Comparison of ENCODE assay signal across 22 cellular contexts in genomic region chr3:190065204-190065603, GRCh38. TPM values are rescaled to one million over a fixed set of nuclear protein-coding genes. Genes with fewer than 3 reads are reported as not detected.
DNase-seq lines count a peak whose midpoint lies in the region; ATAC-seq and TF ChIP-seq lines count a peak whose summit lies in the region.
"Had no signal": no experiment of that assay in that cellular context is flagged by ENCODE, and none has a peak within 500 bp of the region (broad histone marks: within the 10 kb centered on the region; RNA-seq: fewer than 3 reads in every experiment).

No MANE protein-coding gene starts in this region.

- no peak overlapping the region for H2AFZ ChIP-seq in hepatocyte

- ATAC-seq in Panc1 (no peak), SK-N-SH treated with all-trans-retinoic acid at 6 μM for 48 hours (no peak), HG02571 (IDR thresholded peaks at IDR 0.05; ENCODE audit: unreplicated experiment) (no peak), HG03159 (IDR thresholded peaks at IDR 0.05; ENCODE audit: unreplicated experiment) (no peak)

- peaks cover 11% of the 10 kb centered on the region for H3K9me3 Mint-ChIP-seq in nephron progenitor cell

- no TSS peak for BruUV-seq in Panc1 (replicated peaks; lab: Mats Ljungman, UMichigan)

- H3K9me3 ChIP-seq in Panc1 (ENCODE audit: control insufficient read depth, insufficient read depth, low read depth, low read length) (no peaks in the 10 kb centered on the region), hepatocyte (ENCODE audit: low read depth) (no peaks in the 10 kb centered on the region)
- H3K9me3 ChIP-seq: BLaER1 had no signal

- H3K36me3 ChIP-seq in Panc1 (ENCODE audit: control insufficient read depth, insufficient read depth, low read length), result no peaks in the 10 kb centered on the region
- no peaks in the 10 kb centered on the region for H3K36me3 ChIP-seq in hepatocyte (replicated peaks; ENCODE audit: insufficient read depth, low read depth)
- H3K36me3 ChIP-seq: BLaER1 had no signal

- peak overlapping the region; percentile 95 for H3K27ac Mint-ChIP-seq in nephron progenitor cell
- H3K27ac Mint-ChIP-seq: CD4-positive, alpha-beta memory T cell; IgD-negative memory B cell had no signal

- H3K4me3 Mint-ChIP-seq in nephron progenitor cell, result no peak overlapping the region
- H3K4me3 Mint-ChIP-seq: CD4-positive, alpha-beta memory T cell; IgD-negative memory B cell had no signal

- no peak overlapping the region for H3K4me3 ChIP-seq in Panc1 (ENCODE audit: low read depth in 2 of 2, low read length in 2 of 2)
- no peak overlapping the region for H3K4me3 ChIP-seq in hepatocyte
- H3K4me3 ChIP-seq: BLaER1 had no signal

- TF ChIP-seq CTCF in Panc1 (IDR thresholded peaks at IDR 0.05) (no peak), hepatocyte (IDR thresholded peaks at IDR 0.05; ENCODE audit: poor library complexity) (no peak), nephron progenitor cell (IDR thresholded peaks at IDR 0.05) (no peak)

- H3K79me2 ChIP-seq in hepatocyte, result peaks cover 6% of the 10 kb centered on the region

- POLR2A ChIA-PET in Panc1 (lab: Charles Lee), result no interaction called here

- H3K4me1 Mint-ChIP-seq in nephron progenitor cell, result peaks cover 25% of the 10 kb centered on the region
- H3K4me1 Mint-ChIP-seq: IgD-negative memory B cell had no signal

- no peaks in the 10 kb centered on the region for H3K27me3 ChIP-seq in Panc1 (ENCODE audit: control insufficient read depth, insufficient read depth, low read length)
- H3K27me3 ChIP-seq in hepatocyte, result no peaks in the 10 kb centered on the region
- H3K27me3 ChIP-seq: BLaER1 had no signal

- intact Hi-C loops in Panc1 (cut with micrococcal nuclease; ENCODE audit: unreplicated experiment), result no loop called here

- H3K27me3 Mint-ChIP-seq in nephron progenitor cell (ENCODE audit: low read depth, poor library complexity), result no peaks in the 10 kb centered on the region

- CTCF ChIA-PET in Panc1 (lab: Charles Lee), result no interaction called here

- H3K4me2 ChIP-seq in hepatocyte, result no peak overlapping the region
- H3K4me2 ChIP-seq: BLaER1 had no signal

- peaks cover 33% of the 10 kb centered on the region for H3K4me1 ChIP-seq in Panc1 (ENCODE audit: control insufficient read depth, insufficient read depth, low read length)
- H3K4me1 ChIP-seq in hepatocyte (ENCODE audit: insufficient read depth), result peaks cover 8% of the 10 kb centered on the region
- H3K4me1 ChIP-seq: BLaER1 had no signal

- no peaks in the 10 kb centered on the region for H3K9me2 ChIP-seq in hepatocyte (replicated peaks; ENCODE audit: insufficient read depth)

- 42% methylated on average over 2 of the region's 2 CpGs for WGBS in hepatocyte (ENCODE audit: low lambda C conversion rate, missing lambda C conversion rate)

- DNase-seq in Caki2 (ENCODE audit: low read depth) (peak; percentile 50), Panc1 (ENCODE audit: low read depth, low spot score) (no peak), hepatocyte (ENCODE audit: low spot score) (no peak), nephron progenitor cell (no peak), GDM1 (lab: John Stamatoyannopoulos, UW) (no peak)
- DNase-seq: CD4-positive, alpha-beta memory T cell; DMS53; EL; Karpas-422; MM.1S; NCI-H1092; NCI-H1436 treated with DMSO at 0.1 percent for 48 hours; NCI-H2029 treated with DMSO at 0.1 percent for 48 hours; RPMI8226; SIG-M5 had no signal

- in situ Hi-C loops in Caki2 (cut with HindIII; ENCODE audit: low pct_unique_long_range_greater_than_20kb, low sequenced_read_pairs) (no loop called here), Panc1 (cut with HindIII; ENCODE audit: low pct_unique_long_range_greater_than_20kb, low sequenced_read_pairs) (no loop called here)

- H4K20me1 ChIP-seq in hepatocyte (ENCODE audit: insufficient read depth, poor library complexity, severe bottlenecking), result no peaks in the 10 kb centered on the region
- H4K20me1 ChIP-seq: BLaER1 had no signal

- peak overlapping the region; percentile 81 for H3K27ac ChIP-seq in Panc1 (ENCODE audit: low read length)
- H3K27ac ChIP-seq in hepatocyte, result peak overlapping the region; percentile 62
- H3K27ac ChIP-seq: BLaER1, HL-60 had no signal

- H3K36me3 Mint-ChIP-seq in nephron progenitor cell (ENCODE audit: low read depth), result peaks cover 20% of the 10 kb centered on the region
- H3K36me3 Mint-ChIP-seq: CD4-positive, alpha-beta memory T cell; IgD-negative memory B cell had no signal

TF ChIP-seq in SK-N-SH treated with all-trans-retinoic acid at 6 μM for 48 hours, 23 proteins besides CTCF, POLR2A, EP300 and RAD21:
- TF ChIP-seq ZC3H10 (CRISPR knock-in tag; IDR thresholded peaks at IDR 0.05), result no peak
- TF ChIP-seq ZNF565 (CRISPR knock-in tag; conservative IDR thresholded peaks at IDR 0.05; ENCODE audit: low read depth), result no peak
- no peak for TF ChIP-seq OSR1 (CRISPR knock-in tag; IDR thresholded peaks at IDR 0.05)
- no peak for TF ChIP-seq ZNF70 (CRISPR knock-in tag; IDR thresholded peaks at IDR 0.05)
- TF ChIP-seq, protein P1, sequence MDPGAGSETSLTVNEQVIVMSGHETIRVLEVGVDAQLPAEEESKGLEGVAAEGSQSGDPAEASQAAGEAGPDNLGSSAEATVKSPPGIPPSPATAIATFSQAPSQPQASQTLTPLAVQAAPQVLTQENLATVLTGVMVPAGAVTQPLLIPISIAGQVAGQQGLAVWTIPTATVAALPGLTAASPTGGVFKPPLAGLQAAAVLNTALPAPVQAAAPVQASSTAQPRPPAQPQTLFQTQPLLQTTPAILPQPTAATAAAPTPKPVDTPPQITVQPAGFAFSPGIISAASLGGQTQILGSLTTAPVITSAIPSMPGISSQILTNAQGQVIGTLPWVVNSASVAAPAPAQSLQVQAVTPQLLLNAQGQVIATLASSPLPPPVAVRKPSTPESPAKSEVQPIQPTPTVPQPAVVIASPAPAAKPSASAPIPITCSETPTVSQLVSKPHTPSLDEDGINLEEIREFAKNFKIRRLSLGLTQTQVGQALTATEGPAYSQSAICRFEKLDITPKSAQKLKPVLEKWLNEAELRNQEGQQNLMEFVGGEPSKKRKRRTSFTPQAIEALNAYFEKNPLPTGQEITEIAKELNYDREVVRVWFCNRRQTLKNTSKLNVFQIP (CRISPR knock-in tag; IDR thresholded peaks at IDR 0.05; ENCODE audit: borderline replicate concordance, low read depth), result no peak
- TF ChIP-seq SNAI2 (CRISPR knock-in tag; IDR thresholded peaks at IDR 0.05), result no peak
- TF ChIP-seq ISL1 (CRISPR knock-in tag; IDR thresholded peaks at IDR 0.05), result no peak
- no peak for TF ChIP-seq PATZ1 (CRISPR knock-in tag; IDR thresholded peaks at IDR 0.05; ENCODE audit: borderline replicate concordance)
- TF ChIP-seq BACH2 (CRISPR knock-in tag; IDR thresholded peaks at IDR 0.05; ENCODE audit: borderline replicate concordance), result no peak

RNA-seq across cellular contexts. Expression of gene P3H2, which starts 55.5 kb away (rescaled TPM):
- total RNA-seq in Caki2 (2014; rRNA removed; shearing (Covaris generic); ENCODE audit: low replicate concordance), result 152 and 185 TPM in 2 replicates
- 82.2 TPM for total RNA-seq in Panc1 (2021; ENCODE audit: unreplicated experiment)
- 50.3 TPM for polyA plus RNA-seq in Panc1 (2012; ENCODE audit: insufficient read length)
- total RNA-seq in hepatocyte, result 14.5 and 29.7 TPM in 2 replicates
- polyA plus RNA-seq in hepatocyte, result 14.5 and 17.1 TPM in 2 replicates
- total RNA-seq: CD4-positive, alpha-beta memory T cell; OCI-LY7 had no signal
- polyA plus RNA-seq: CD4-positive, alpha-beta memory T cell; IgD-negative memory B cell had no signal
